ENCODE assay signal across 21 cellular contexts in genomic region chr21:31898898-31899630, GRCh38. TPM values are rescaled to one million over a fixed set of nuclear protein-coding genes. Genes with fewer than 3 reads are reported as not detected.
DNase-seq lines count a peak whose midpoint lies in the region; ATAC-seq, FAIRE-seq and TF ChIP-seq lines count a peak whose summit lies in the region.
"Had no signal": no experiment of that assay in that cellular context is flagged by ENCODE, and none has a peak within 500 bp of the region (broad histone marks: within the 10 kb centered on the region; RNA-seq: fewer than 3 reads in every experiment).

No MANE protein-coding gene starts in this region.

- peak overlapping the region; percentile 70 to 99 (median 98) for H3K27ac Mint-ChIP-seq in nephron

- no peaks in the 10 kb centered on the region for H3K9me3 ChIP-seq in A673 (ENCODE audit: low read depth, low read length, poor library complexity, severe bottlenecking)
- H3K9me3 ChIP-seq: gastroesophageal sphincter had no signal

- peaks cover 72% of the 10 kb centered on the region for H3K4me1 Mint-ChIP-seq in nephron
- H3K4me1 Mint-ChIP-seq: central memory CD8-positive, alpha-beta T cell had no signal

- FAIRE-seq in HTR-8/SVneo (lab: Jason Lieb, UNC): no peak

- H3K4me3 Mint-ChIP-seq in nephron: no peak overlapping the region
- H3K4me3 Mint-ChIP-seq: central memory CD8-positive, alpha-beta T cell had no signal

- H3K4me3 ChIP-seq in A673 (ENCODE audit: low read depth, low read length, poor library complexity, severe bottlenecking): no peak overlapping the region
- H3K4me3 ChIP-seq in Jurkat, Clone E6-1 (ENCODE audit: low read length): no peak overlapping the region
- H3K4me3 ChIP-seq: gastroesophageal sphincter, PC-9 had no signal

- H3K9me3 Mint-ChIP-seq in nephron: no peaks in the 10 kb centered on the region
- H3K9me3 Mint-ChIP-seq: CD4-positive, alpha-beta memory T cell; central memory CD8-positive, alpha-beta T cell had no signal

- peaks cover 4% of the 10 kb centered on the region for H3K27me3 Mint-ChIP-seq in nephron (ENCODE audit: low read depth)
- H3K27me3 Mint-ChIP-seq: CD4-positive, alpha-beta memory T cell had no signal

- DNase-seq in A673 (ENCODE audit: low spot score) (peak; percentile 58), GM19238 (ENCODE audit: insufficient read length, low spot score) (no peak), HTR-8/SVneo (ENCODE audit: insufficient read length, low spot score) (no peak)
- DNase-seq in Jurkat, Clone E6-1 (ENCODE audit: low read depth, low spot score): peak; percentile 79
- DNase-seq in activated CD8-positive, alpha-beta memory T cell treated with anti-CD3 and anti-CD28 coated beads for 24 hours: no peak
- DNase-seq: activated CD4-positive, alpha-beta T cell treated with anti-CD3 and anti-CD28 coated beads, Interleukin-2, amount 50 U/mL, for 4 hours; amygdala; CD4-positive, alpha-beta memory T cell; DMS79 treated with DMSO at 0.1 percent for 48 hours; erythroblast; HCEC 1CT; NCI-H1930; NCI-H2227 treated with DMSO at 0.1 percent for 48 hours; PC-9; WERI-Rb-1 had no signal

- TF ChIP-seq CTCF in A673 (conservative IDR thresholded peaks at IDR 0.05; ENCODE audit: low read depth, low read length) (no peak), nephron (IDR thresholded peaks at IDR 0.05; ENCODE audit: unreplicated experiment in 3 of 3) (no peak)

- H3K27me3 ChIP-seq in A673 (replicated peaks; ENCODE audit: insufficient read depth, low read depth, low read length, poor library complexity): no peaks in the 10 kb centered on the region
- H3K27me3 ChIP-seq: gastroesophageal sphincter had no signal

- H3K36me3 ChIP-seq in A673 (ENCODE audit: insufficient read depth, low read length, poor library complexity, severe bottlenecking): no peaks in the 10 kb centered on the region
- H3K36me3 ChIP-seq: gastroesophageal sphincter had no signal

- CTCF ChIA-PET in A673 (lab: Charles Lee): no interaction called here

- ATAC-seq in esophagus mucosa (peak; percentile 43), HG02798 (IDR thresholded peaks at IDR 0.05; ENCODE audit: poor library complexity, unreplicated experiment) (no peak)
- ATAC-seq: gastroesophageal sphincter had no signal

- POLR2A ChIA-PET in A673 (lab: Charles Lee; ENCODE audit: low non-redundant PET): no interaction called here

- peaks cover 10% of the 10 kb centered on the region for H3K4me1 ChIP-seq in A673 (ENCODE audit: insufficient read depth, low read length, poor library complexity, severe bottlenecking)
- H3K4me1 ChIP-seq: gastroesophageal sphincter had no signal

- intact Hi-C loops in A673 (cut with micrococcal nuclease; ENCODE audit: unreplicated experiment): no loop called here

- peak overlapping the region; percentile 27 for H3K27ac ChIP-seq in A673 (ENCODE audit: low read depth, low read length, poor library complexity, severe bottlenecking)
- H3K27ac ChIP-seq: gastroesophageal sphincter, PC-9, WERI-Rb-1 had no signal

- peaks cover 4% of the 10 kb centered on the region for H3K36me3 Mint-ChIP-seq in nephron (ENCODE audit: low read depth)
- H3K36me3 Mint-ChIP-seq: CD4-positive, alpha-beta memory T cell had no signal

- no TSS peak for BruUV-seq in A673 (replicated peaks; lab: Mats Ljungman, UMichigan)

RNA-seq across cellular contexts. Expression of gene HUNK, which starts 26.2 kb away (rescaled TPM):
- 1.9 and 2.1 TPM in 2 replicates for total RNA-seq in A673 (2021)
- 16.5 TPM for polyA plus RNA-seq in Jurkat, Clone E6-1 (2012; ENCODE audit: insufficient read depth, insufficient read length)
- total RNA-seq in esophagus mucosa: 0.92 TPM
- total RNA-seq: PC-9; T-helper 2 cell treated with Interferon-gamma antibody and Interleukin-4, amounts not matched to agents 100 ng/mL and 5 ng/mL, for 36 hours had no signal

Comparison
In these comparisons a context has a peak if more than half of its experiments do, and no peak if none do; other contexts are left out.
1. DNase-seq: peak in A673 (single experiment) and Jurkat, Clone E6-1 (single experiment); none in activated CD8-positive, alpha-beta memory T cell treated with anti-CD3 and anti-CD28 coated beads for 24 hours (single experiment), GM19238 (single experiment) and HTR-8/SVneo (single experiment).